In genomic region chr17:65656390-65657250, GRCh38 we compare ENCODE assay signal across 9 cellular contexts.
DNase-seq lines count a peak whose midpoint lies in the region; ATAC-seq and TF ChIP-seq lines count a peak whose summit lies in the region.
"Had no signal": no experiment of that assay in that cellular context is flagged by ENCODE, and none has a peak within 500 bp of the region (broad histone marks: within the 10 kb centered on the region; RNA-seq: fewer than 3 reads in every experiment).

No MANE protein-coding gene starts in this region.

- peak overlapping the region; percentile 40 for H3K4me2 ChIP-seq in smooth muscle cell

- no peak overlapping the region for H2AFZ ChIP-seq in smooth muscle cell (ENCODE audit: low read depth)

- H3K4me1 ChIP-seq in smooth muscle cell (ENCODE audit: low read depth), result peaks cover 5% of the 10 kb centered on the region
- H3K4me1 ChIP-seq in left lung, result no peaks in the 10 kb centered on the region

- no peaks in the 10 kb centered on the region; the same call in 1 of the 2 replicates for H3K27me3 Mint-ChIP-seq in HFFc6 (ENCODE audit: insufficient read depth)

- H3K36me3 Mint-ChIP-seq in HFFc6 (ENCODE audit: low read depth), result peaks cover 4% of the 10 kb centered on the region; the same call in 1 of the 2 replicates

- no peaks in the 10 kb centered on the region for H4K20me1 ChIP-seq in smooth muscle cell (ENCODE audit: low read depth)

- H3K9me3 ChIP-seq in smooth muscle cell (replicated peaks; ENCODE audit: low read depth) (no peaks in the 10 kb centered on the region), left lung (no peaks in the 10 kb centered on the region)

- no peak overlapping the region for H3K27ac Mint-ChIP-seq in HFFc6

- H3K27ac ChIP-seq in smooth muscle cell (ENCODE audit: low read depth) (peak overlapping the region; percentile 48), left lung (no peak overlapping the region)

- intact Hi-C loops in left lung (cut with DNase I), result no loop called here

- peaks cover 10% of the 10 kb centered on the region for H3K4me1 Mint-ChIP-seq in HFFc6 (ENCODE audit: low read depth)

- H3K36me3 ChIP-seq in smooth muscle cell (ENCODE audit: low read depth) (no peaks in the 10 kb centered on the region), left lung (no peaks in the 10 kb centered on the region)

- H3K79me2 ChIP-seq in smooth muscle cell (ENCODE audit: low read depth), result no peaks in the 10 kb centered on the region

- TF ChIP-seq CTCF in smooth muscle cell (IDR thresholded peaks at IDR 0.05; ENCODE audit: borderline replicate concordance, insufficient read depth, poor library complexity, severe bottlenecking) (no peak), left lung (IDR thresholded peaks at IDR 0.05) (no peak), HFFc6 (IDR thresholded peaks at IDR 0.05) (no peak)

- H3K9ac ChIP-seq in smooth muscle cell (ENCODE audit: low read depth), result no peak overlapping the region

- ATAC-seq in GM18519 (IDR thresholded peaks at IDR 0.05; ENCODE audit: low FRiP score, unreplicated experiment), result peak; percentile 72
- peak; percentile 72 for ATAC-seq in GM21619 (IDR thresholded peaks at IDR 0.05; ENCODE audit: unreplicated experiment)
- ATAC-seq in left lung, result no peak

- no peak overlapping the region for H3K4me3 ChIP-seq in Jurkat, Clone E6-1 (ENCODE audit: low read length)
- H3K4me3 ChIP-seq in smooth muscle cell (no peak overlapping the region), left lung (no peak overlapping the region)

- 45% methylated on average over 7 of the region's 7 CpGs for WGBS in smooth muscle cell (ENCODE audit: low lambda C conversion rate)

- H3K4me3 Mint-ChIP-seq in HFFc6, result no peak overlapping the region

- H3K27me3 ChIP-seq in smooth muscle cell (ENCODE audit: low read depth) (no peaks in the 10 kb centered on the region), left lung (no peaks in the 10 kb centered on the region)

- no peaks in the 10 kb centered on the region for H3F3A ChIP-seq in smooth muscle cell (ENCODE audit: low read depth)

- peak; percentile 2 for DNase-seq in Jurkat, Clone E6-1 (ENCODE audit: low read depth, low spot score)
- DNase-seq in smooth muscle cell (lab: John Stamatoyannopoulos, UW; ENCODE audit: unreplicated experiment) (no peak), left lung (no peak), HFFc6 (no peak), GF-D8 (lab: John Stamatoyannopoulos, UW) (no peak), HuH-7.5 (ENCODE audit: low spot score) (no peak)
- DNase-seq: NCI-H146 had no signal

- peaks cover under 1% of the 10 kb centered on the region for H3K9me3 Mint-ChIP-seq in HFFc6
